In genomic region chr10:101901340-101901739, GRCh38 we compare ENCODE assay signal across 10 cellular contexts. TPM values are rescaled to one million over a fixed set of nuclear protein-coding genes. Genes with fewer than 3 reads are reported as not detected.
A peak's percentile ranks its signal among the peaks of the same experiment; 100 is the strongest.
DNase-seq lines count a peak whose midpoint lies in the region; ATAC-seq lines count a peak whose summit lies in the region.
"Had no signal": no experiment of that assay in that cellular context is flagged by ENCODE, and none has a peak within 500 bp of the region (broad histone marks: within the 10 kb centered on the region; RNA-seq: fewer than 3 reads in every experiment).

No MANE protein-coding gene starts in this region.

- ATAC-seq in GM18511 (IDR thresholded peaks at IDR 0.05; ENCODE audit: unreplicated experiment): peak; percentile 74
- ATAC-seq in GM21515 (IDR thresholded peaks at IDR 0.05; ENCODE audit: unreplicated experiment): peak; percentile 68
- peak; percentile 41 for ATAC-seq in HG03442 (IDR thresholded peaks at IDR 0.05; ENCODE audit: unreplicated experiment)
- ATAC-seq in esophagus mucosa: peak; percentile 32

- DNase-seq in KG1 (lab: John Stamatoyannopoulos, UW): no peak
- no peak for DNase-seq in iPS-NIHi7 (ENCODE audit: extremely low spot score)
- DNase-seq in activated T-cell treated with anti-CD3 and anti-CD28 coated beads, Interleukin-2, amount 50 U/mL, for 1 hour: no peak
- DNase-seq in CD1c-positive myeloid dendritic cell (ENCODE audit: extremely low spot score): no peak
- DNase-seq: activated CD4-positive, alpha-beta memory T cell treated with anti-CD3 and anti-CD28 coated beads for 36 hours; small intestine had no signal

RNA-seq across cellular contexts. Expression of gene KCNIP2, which starts 57.7 kb away (rescaled TPM):
- total RNA-seq in esophagus mucosa: 0.84 TPM
